In the genomic region with DNA sequence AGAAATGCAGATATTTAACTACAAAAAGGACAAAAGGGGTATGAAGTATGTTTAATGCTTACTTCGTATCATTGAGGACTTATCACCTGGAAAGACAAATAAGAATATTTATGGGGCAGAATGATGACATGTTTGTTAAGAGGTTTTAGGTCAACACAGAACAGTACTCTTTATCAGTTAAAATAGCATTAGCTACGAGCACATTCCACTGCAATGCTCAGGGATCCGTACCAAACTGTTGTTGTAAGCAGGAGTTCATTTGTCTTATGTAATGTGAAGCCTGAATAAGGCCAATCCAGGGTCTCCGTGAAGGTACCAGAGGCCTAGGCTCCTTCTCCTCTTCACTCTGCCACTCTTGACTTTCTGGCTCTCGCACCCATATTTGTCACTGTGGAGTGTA, we compare ENCODE assay signal across 20 cellular contexts.
"Had no signal": no experiment of that assay in that cellular context is flagged by ENCODE, and none has a peak within 500 bp of the region (broad histone marks: within the 10 kb centered on the region; RNA-seq: fewer than 3 reads in every experiment).

No MANE protein-coding gene starts in this region.

- H3K27ac ChIP-seq: brain microvascular endothelial cell, left lung, sigmoid colon, thoracic aorta, upper lobe of left lung, vagina had no signal

- DNase-seq: activated B cell treated with CpG ODN at 0.5 μM for 24 hours; activated CD4-positive, alpha-beta T cell treated with anti-CD3 and anti-CD28 coated beads, Interleukin-2, amount 50 U/mL, for 1 hour; activated CD8-positive, alpha-beta T cell treated with anti-CD3 and anti-CD28 coated beads for 36 hours; activated naive CD4-positive, alpha-beta T cell; activated T-cell treated with anti-CD3 and anti-CD28 coated beads, Interleukin-2, amount 50 U/mL, for 48 hours; anterior cingulate cortex; brain microvascular endothelial cell; foreskin melanocyte; kidney; left lung; sigmoid colon; small intestine; stimulated activated CD4-positive, alpha-beta T cell treated with anti-CD3 and anti-CD28 coated beads, Interleukin-4, amount 100 ng/mL, for 24 hours; T-helper 1 cell; upper lobe of left lung had no signal

- H3K9me3 ChIP-seq: left lung, sigmoid colon, thoracic aorta, upper lobe of left lung, vagina had no signal

- H3K4me3 ChIP-seq: left lung, sigmoid colon, thoracic aorta, upper lobe of left lung, vagina had no signal

- H3K27me3 ChIP-seq: brain microvascular endothelial cell, left lung, sigmoid colon, upper lobe of left lung, vagina had no signal

- H3K4me1 ChIP-seq: left lung, upper lobe of left lung, vagina had no signal

- H3K36me3 ChIP-seq: brain microvascular endothelial cell, left lung, sigmoid colon, thoracic aorta, upper lobe of left lung, vagina had no signal

- ATAC-seq: activated CD8-positive, alpha-beta T cell treated with anti-CD3 and anti-CD28 coated beads for 36 hours; activated naive CD4-positive, alpha-beta T cell treated with anti-CD3 and anti-CD28 coated beads, Interleukin-2, amount 50 U/mL, for 72 hours; esophagus mucosa; left lung; stimulated activated effector memory CD8-positive, alpha-beta T cell treated with anti-CD3 and anti-CD28 coated beads, Interleukin-12 subunit alpha, Interleukin-12 subunit beta, amount 100 ng/mL, for 72 hours had no signal
